ENCODE assay signal across 21 cellular contexts in genomic region chr12:96698965-96699364, GRCh38.
DNase-seq lines count a peak whose midpoint lies in the region; ATAC-seq and TF ChIP-seq lines count a peak whose summit lies in the region.
"Had no signal": no experiment of that assay in that cellular context is flagged by ENCODE, and none has a peak within 500 bp of the region (broad histone marks: within the 10 kb centered on the region; RNA-seq: fewer than 3 reads in every experiment).

No MANE protein-coding gene starts in this region.

- WGBS in mammary epithelial cell (ENCODE audit: low coverage, missing lambda C conversion rate): 100% methylated on average over 8 of the region's 8 CpGs
- WGBS in transverse colon (ENCODE audit: low coverage in 1 of 2), 2 donors: 85% methylated on average over 8 of the region's 8 CpGs

- no peaks in the 10 kb centered on the region for H3K36me3 ChIP-seq in mammary epithelial cell (ENCODE audit: insufficient read depth, low read length)
- no peaks in the 10 kb centered on the region for H3K36me3 ChIP-seq in transverse colon
- H3K36me3 ChIP-seq: heart right ventricle had no signal

- CTCF ChIA-PET in mammary epithelial cell (lab: Charles Lee; ENCODE audit: low non-redundant PET): no interaction called here

- no peaks in the 10 kb centered on the region for H3K9me3 ChIP-seq in mammary epithelial cell (replicated peaks; ENCODE audit: insufficient read depth, low read length)
- H3K9me3 ChIP-seq in transverse colon: no peaks in the 10 kb centered on the region
- H3K9me3 ChIP-seq: mucosa of descending colon had no signal

- H3K4me1 ChIP-seq in mammary epithelial cell (ENCODE audit: insufficient read depth, low read length): no peaks in the 10 kb centered on the region
- no peaks in the 10 kb centered on the region for H3K4me1 ChIP-seq in transverse colon
- H3K4me1 ChIP-seq: heart right ventricle had no signal

- no peaks in the 10 kb centered on the region for H3K79me2 ChIP-seq in mammary epithelial cell (ENCODE audit: insufficient read depth, low read length)

- H3K4me2 ChIP-seq in mammary epithelial cell (ENCODE audit: insufficient read depth, low read depth, low read length): no peak overlapping the region

- TF ChIP-seq POLR2A in transverse colon (IDR thresholded peaks at IDR 0.05): no peak

- H3K4me3 ChIP-seq in mammary epithelial cell (replicated peaks in 1 of 3; ENCODE audit: insufficient read depth in 1 of 3, low read depth in 2 of 3, low read length in 3 of 3) (no peak overlapping the region), WI38 (ENCODE audit: low read depth, low read length) (peak overlapping the region; percentile 44), transverse colon (no peak overlapping the region)
- H3K4me3 ChIP-seq: heart right ventricle, mucosa of descending colon had no signal

- H3K9ac ChIP-seq in mammary epithelial cell (ENCODE audit: insufficient read depth, low read length): no peak overlapping the region

- TF ChIP-seq CTCF in mammary epithelial cell (conservative IDR thresholded peaks at IDR 0.05 in 1 of 2, IDR thresholded peaks at IDR 0.05 in 1 of 2; ENCODE audit: extremely low read depth in 1 of 2, insufficient read depth in 1 of 2, low read depth in 1 of 2, low read length in 2 of 2) (no peak), WI38 (IDR thresholded peaks at IDR 0.05; ENCODE audit: low read depth, low read length) (no peak), transverse colon (IDR thresholded peaks at IDR 0.05) (no peak)

- H3K27ac ChIP-seq in mammary epithelial cell (ENCODE audit: insufficient read depth, low read depth, low read length) (no peak overlapping the region), transverse colon (no peak overlapping the region)
- H3K27ac ChIP-seq: heart right ventricle had no signal

- TF ChIP-seq EP300 in transverse colon (IDR thresholded peaks at IDR 0.05; ENCODE audit: low read depth): no peak

- in situ Hi-C loops in T47D (cut with HindIII; ENCODE audit: low pct_unique_long_range_greater_than_20kb, low sequenced_read_pairs): no loop called here
- in situ Hi-C loops in mammary epithelial cell (cut with MboI; ENCODE audit: low sequenced_read_pairs in 2 of 2): no loop called here
- in situ Hi-C loops in transverse colon (cut with MboI; ENCODE audit: low pct_ligation_motif_present in 1 of 4, low pct_unique_long_range_greater_than_20kb in 1 of 4, low sequenced_read_pairs in 3 of 4): no loop called here
- in situ Hi-C loops in KBM-7 (cut with MboI; ENCODE audit: low pct_unique_long_range_greater_than_20kb, low sequenced_read_pairs): no loop called here

- H3K27me3 ChIP-seq in mammary epithelial cell (ENCODE audit: insufficient read depth, low read length) (peaks cover 2% of the 10 kb centered on the region), transverse colon (no peaks in the 10 kb centered on the region)

- no peaks in the 10 kb centered on the region for H4K20me1 ChIP-seq in mammary epithelial cell (ENCODE audit: insufficient read depth, low read length)

- no peak overlapping the region for H2AFZ ChIP-seq in mammary epithelial cell (ENCODE audit: low read depth, low read length)

- intact Hi-C loops in mammary epithelial cell (cut with micrococcal nuclease): no loop called here
- intact Hi-C loops in transverse colon (cut with DNase I; ENCODE audit: low total_unique reads): no loop called here

- ATAC-seq in GM18907 (IDR thresholded peaks at IDR 0.05; ENCODE audit: unreplicated experiment): no peak
- ATAC-seq: heart right ventricle, left ventricle myocardium superior, mucosa of descending colon had no signal

- BruUV-seq in mammary epithelial cell (replicated peaks; lab: Mats Ljungman, UMichigan): no TSS peak

- peak; percentile 20 to 92 for DNase-seq in T47D (ENCODE audit: low read depth in 1 of 2, low spot score in 1 of 2)
- no peak for DNase-seq in mammary epithelial cell
- DNase-seq in LHCN-M2 (ENCODE audit: low read depth): peak; percentile 16
- peak; percentile 9 for DNase-seq in transverse colon
- no peak for DNase-seq in KBM-7
- DNase-seq in SHP77 (lab: John Stamatoyannopoulos, UW): no peak
- DNase-seq: 8988T; activated CD4-positive, alpha-beta T cell treated with anti-CD3 and anti-CD28 coated beads, Interleukin-2, amount 50 U/mL, for 1 hour; activated CD8-positive, alpha-beta memory T cell treated with anti-CD3 and anti-CD28 coated beads, Interleukin-2, amount 50 U/mL, for 4 hours; heart right ventricle; immature natural killer cell; left ventricle myocardium superior; mucosa of descending colon; NCI-H1694; NCI-H2171 treated with DMSO at 0.1 percent for 48 hours; NCI-H526 treated with DMSO at 0.1 percent for 48 hours; Right ventricle myocardium superior; stimulated activated CD8-positive, alpha-beta memory T cell treated with anti-CD3 and anti-CD28 coated beads, Interleukin-4, amount 100 ng/mL, for 48 hours; T-helper 1 cell had no signal

- dilution Hi-C loops in mammary epithelial cell (cut with HindIII; ENCODE audit: low sequenced_read_pairs): no loop called here

Comparison
In these comparisons a context has a peak if more than half of its experiments do, and no peak if none do; other contexts are left out.
1. DNase-seq: peak in T47D (2 of 2), LHCN-M2 (single experiment) and transverse colon (single experiment); none in mammary epithelial cell (single experiment), KBM-7 (single experiment) and SHP77 (0 of 2).